Comparison of ENCODE assay signal across 21 cellular contexts in the genomic region with DNA sequence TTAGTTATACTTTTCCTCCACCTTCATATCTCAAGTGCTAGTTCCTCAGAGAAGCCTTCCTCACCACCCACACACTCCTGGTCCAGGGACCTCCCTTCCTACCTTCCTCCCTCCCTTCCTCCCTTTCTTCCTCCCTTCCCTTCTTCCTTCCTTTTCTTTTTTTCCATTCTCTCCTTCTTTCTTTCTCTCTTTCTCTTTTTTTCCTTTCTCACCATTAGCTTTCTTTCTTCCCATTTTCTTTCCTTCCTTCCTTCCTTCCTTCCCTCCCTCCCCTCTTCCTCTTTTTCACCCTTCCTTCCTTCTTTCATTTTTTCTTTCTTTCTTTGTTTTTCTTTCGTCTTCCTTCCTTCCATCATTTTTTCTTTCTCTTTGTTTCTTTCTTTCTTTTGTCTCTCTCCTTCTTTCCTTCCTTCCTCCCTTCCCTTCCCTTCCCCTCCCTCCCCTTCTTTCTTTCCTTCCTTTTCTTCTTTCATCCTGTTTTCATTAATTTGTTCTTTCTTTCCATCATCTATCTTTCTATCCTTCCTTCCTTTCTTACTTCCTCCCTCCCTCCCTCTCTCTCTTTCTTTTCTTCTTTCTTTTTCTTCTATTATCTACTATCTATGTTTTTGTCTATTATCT.
"Had no signal": no experiment of that assay in that cellular context is flagged by ENCODE, and none has a peak within 500 bp of the region (broad histone marks: within the 10 kb centered on the region; RNA-seq: fewer than 3 reads in every experiment).

No MANE protein-coding gene starts in this region.

- H3K36me3 Mint-ChIP-seq: IgD-negative memory B cell had no signal

- FAIRE-seq: K562, RCC 7860 had no signal

- ATAC-seq: K562, SK-N-SH treated with all-trans-retinoic acid at 6 μM for 48 hours had no signal

- H3K4me3 ChIP-seq: K562 had no signal

- H3K4me3 Mint-ChIP-seq: IgD-negative memory B cell had no signal

- H3K9ac ChIP-seq: KMS-11 had no signal

- DNase-seq: Kasumi-1, MM.1S, NCI-H1092 treated with DMSO at 0.1 percent for 48 hours, NCI-H1436, NCI-H187, NCI-H2029, NCI-H2081 treated with DMSO at 0.1 percent for 48 hours, NCI-H2171, NCI-H226, NCI-H446, NCI-H510A, NCI-H524 treated with DMSO at 0.1 percent for 48 hours, NCI-H69, NCI-H774, RPMI8226, SHP77 had no signal

- H3K27ac Mint-ChIP-seq: IgD-negative memory B cell had no signal

- H3K4me2 ChIP-seq: KMS-11 had no signal

- H3K27ac ChIP-seq: KMS-11 had no signal

- H3K4me1 Mint-ChIP-seq: IgD-negative memory B cell had no signal
